In genomic region chr3:30167511-30168135, GRCh38 we compare ENCODE assay signal across 14 cellular contexts.
DNase-seq lines count a peak whose midpoint lies in the region; ATAC-seq and TF ChIP-seq lines count a peak whose summit lies in the region.
"Had no signal": no experiment of that assay in that cellular context is flagged by ENCODE, and none has a peak within 500 bp of the region (broad histone marks: within the 10 kb centered on the region; RNA-seq: fewer than 3 reads in every experiment).

No MANE protein-coding gene starts in this region.

- ATAC-seq in HG03432 (IDR thresholded peaks at IDR 0.05; ENCODE audit: unreplicated experiment) = no peak
- no peak for ATAC-seq in HG03097 (IDR thresholded peaks at IDR 0.05; ENCODE audit: low FRiP score, unreplicated experiment)
- ATAC-seq: activated naive CD8-positive, alpha-beta T cell treated with anti-CD3 and anti-CD28 coated beads, Interleukin-2, amount 50 U/mL, for 24 hours had no signal

- no peak for TF ChIP-seq CTCF in smooth muscle cell (IDR thresholded peaks at IDR 0.05; ENCODE audit: borderline replicate concordance, insufficient read depth, poor library complexity, severe bottlenecking)
- no peak for TF ChIP-seq CTCF in prostate gland (IDR thresholded peaks at IDR 0.05)

- H3K27me3 ChIP-seq in smooth muscle cell (ENCODE audit: low read depth) (no peaks in the 10 kb centered on the region), prostate gland (replicated peaks; ENCODE audit: insufficient read depth) (no peaks in the 10 kb centered on the region)

- 42% methylated on average over 3 of the region's 3 CpGs for WGBS in smooth muscle cell (ENCODE audit: low lambda C conversion rate)
- WGBS in prostate gland = 36% methylated on average over 3 of the region's 3 CpGs

- TF ChIP-seq POLR2A in prostate gland (IDR thresholded peaks at IDR 0.05) = no peak

- H3K4me3 ChIP-seq in smooth muscle cell (no peak overlapping the region), prostate gland (no peak overlapping the region)

- no peaks in the 10 kb centered on the region for H3K79me2 ChIP-seq in smooth muscle cell (ENCODE audit: low read depth)

- H3K4me1 ChIP-seq in smooth muscle cell (ENCODE audit: low read depth) (peaks cover 6% of the 10 kb centered on the region), prostate gland (replicated peaks) (no peaks in the 10 kb centered on the region)

- no peak overlapping the region for H3K4me2 ChIP-seq in smooth muscle cell

- DNase-seq in HT-29 (ENCODE audit: low spot score) (peak; percentile 62), astrocyte of the hippocampus (ENCODE audit: low read depth, low spot score) (peak; percentile 36), inferior parietal cortex (ENCODE audit: extremely low spot score) (peak; percentile 65), smooth muscle cell (lab: John Stamatoyannopoulos, UW; ENCODE audit: unreplicated experiment) (no peak), prostate gland (ENCODE audit: low spot score) (no peak)
- DNase-seq: activated CD8-positive, alpha-beta memory T cell treated with anti-CD3 and anti-CD28 coated beads, Interleukin-2, amount 50 U/mL, for 4 hours; activated naive CD8-positive, alpha-beta T cell treated with anti-CD3 and anti-CD28 coated beads, Interleukin-2, amount 50 U/mL, for 24 hours; CD8-positive, alpha-beta memory T cell; MV-4-11; NCI-H526; SHP77 treated with DMSO at 0.1 percent for 48 hours had no signal

- H2AFZ ChIP-seq in smooth muscle cell (ENCODE audit: low read depth) = peak overlapping the region; percentile 4

- intact Hi-C loops in prostate gland (cut with DNase I) = no loop called here

- no peaks in the 10 kb centered on the region for H3K36me3 ChIP-seq in smooth muscle cell (ENCODE audit: low read depth)
- H3K36me3 ChIP-seq in prostate gland = no peaks in the 10 kb centered on the region

- H4K20me1 ChIP-seq in smooth muscle cell (ENCODE audit: low read depth) = no peaks in the 10 kb centered on the region

- H3K9me3 ChIP-seq in smooth muscle cell (replicated peaks; ENCODE audit: low read depth) = no peaks in the 10 kb centered on the region
- no peaks in the 10 kb centered on the region for H3K9me3 ChIP-seq in prostate gland

- H3K9ac ChIP-seq in smooth muscle cell (ENCODE audit: low read depth) = no peak overlapping the region

- no peaks in the 10 kb centered on the region for H3F3A ChIP-seq in smooth muscle cell (ENCODE audit: low read depth)

- H3K27ac ChIP-seq in smooth muscle cell (ENCODE audit: low read depth) = no peak overlapping the region
- no peak overlapping the region for H3K27ac ChIP-seq in prostate gland
- H3K27ac ChIP-seq: HL-60 had no signal

Comparison
In these comparisons a context has a peak if more than half of its experiments do, and no peak if none do; other contexts are left out.
1. DNase-seq: peak in HT-29 (single experiment), astrocyte of the hippocampus (single experiment) and inferior parietal cortex (single experiment); none in smooth muscle cell (single experiment) and prostate gland (single experiment).